8 cellular contexts compared by ENCODE assay signal in the genomic region with DNA sequence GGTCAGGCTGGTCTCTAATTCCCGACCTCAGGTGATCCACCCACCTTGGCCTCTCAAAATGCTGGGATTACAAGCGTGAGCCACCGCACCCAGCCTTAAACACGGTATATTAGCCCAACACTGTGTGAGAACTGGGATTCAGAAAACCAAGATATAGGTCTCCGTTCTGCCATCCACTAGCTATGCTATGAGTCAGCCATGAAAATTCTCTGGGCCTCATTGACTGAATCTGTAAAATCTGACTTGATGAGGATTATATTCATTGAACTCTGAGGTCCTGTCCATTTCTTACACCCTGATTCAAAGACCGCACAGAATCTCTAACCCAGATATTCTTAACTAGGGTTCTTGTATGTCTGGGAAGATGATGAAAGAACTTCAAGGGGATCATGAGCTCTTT. TPM values are rescaled to one million over a fixed set of nuclear protein-coding genes. Genes with fewer than 3 reads are reported as not detected.
A peak's percentile ranks its signal among the peaks of the same experiment; 100 is the strongest.
DNase-seq lines count a peak whose midpoint lies in the region; TF ChIP-seq lines count a peak whose summit lies in the region.
"Not testable (repeated sequence)": the region's sequence is repeated elsewhere in the genome, so short reads cannot be mapped to it uniquely, and the experiment has no call there.

No MANE protein-coding gene starts in this region.

- H3K27ac ChIP-seq in AG04450 (ENCODE audit: low read depth, low read length) (peak overlapping the region; percentile 65), hepatocyte (peak overlapping the region; percentile 29), smooth muscle cell (ENCODE audit: low read depth) (peak overlapping the region; percentile 95)

- POLR2A ChIA-PET in AG04450 (lab: Yijun Ruan, JAX), result not testable (repeated sequence)
- POLR2A ChIA-PET in activated CD4-positive, alpha-beta memory T cell treated with anti-CD3 and anti-CD28 coated beads for 36 hours (lab: Charles Lee), result interaction anchor here (0.9 to 1.6 kb wide), 5 partner anchors 8 to 48 kb away, joined by 3 to 4 read pairs (median 3); a partner anchor contains a TSS

- not testable (repeated sequence) for H3K36me3 ChIP-seq in hepatocyte (replicated peaks; ENCODE audit: insufficient read depth, low read depth); smooth muscle cell (ENCODE audit: low read depth)

- intact Hi-C loops in activated CD4-positive, alpha-beta memory T cell treated with anti-CD3 and anti-CD28 coated beads for 36 hours (cut with micrococcal nuclease), result not testable (repeated sequence)

- H3K27me3 Mint-ChIP-seq in activated CD4-positive, alpha-beta memory T cell treated with anti-CD3 and anti-CD28 coated beads for 36 hours, result not testable (repeated sequence)

- not testable (repeated sequence) for H3K9ac ChIP-seq in smooth muscle cell (ENCODE audit: low read depth)

- H3K27ac Mint-ChIP-seq in activated CD4-positive, alpha-beta memory T cell treated with anti-CD3 and anti-CD28 coated beads for 36 hours, result peak overlapping the region; percentile 34

- H3K4me1 ChIP-seq in hepatocyte (ENCODE audit: insufficient read depth), result peaks cover 27% of the 10 kb centered on the region
- not testable (repeated sequence) for H3K4me1 ChIP-seq in smooth muscle cell (ENCODE audit: low read depth)

- not testable (repeated sequence) for H4K20me1 ChIP-seq in hepatocyte (ENCODE audit: insufficient read depth, poor library complexity, severe bottlenecking); smooth muscle cell (ENCODE audit: low read depth)

- CTCF ChIA-PET in AG04450 (lab: Charles Lee), result interaction anchor here (0.7 to 0.9 kb wide), 2 partner anchors 14 to 121 kb away, joined by 4 to 5 read pairs; no protein-coding TSS in a partner anchor
- CTCF ChIA-PET in activated CD4-positive, alpha-beta memory T cell treated with anti-CD3 and anti-CD28 coated beads for 36 hours (lab: Charles Lee), result interaction anchor here (0.8 to 1.3 kb wide), 3 partner anchors 21 to 122 kb away, joined by 3 to 7 read pairs (median 3); no protein-coding TSS in a partner anchor

- peaks cover 15% of the 10 kb centered on the region for H3K79me2 ChIP-seq in hepatocyte
- H3K79me2 ChIP-seq in smooth muscle cell (ENCODE audit: low read depth), result not testable (repeated sequence)

- H3F3A ChIP-seq in smooth muscle cell (ENCODE audit: low read depth), result peaks cover 15% of the 10 kb centered on the region

- H3K4me1 Mint-ChIP-seq in activated CD4-positive, alpha-beta memory T cell treated with anti-CD3 and anti-CD28 coated beads for 36 hours (ENCODE audit: low read depth), result peaks cover 66% of the 10 kb centered on the region

- H3K4me3 Mint-ChIP-seq in activated CD4-positive, alpha-beta memory T cell treated with anti-CD3 and anti-CD28 coated beads for 36 hours, result not testable (repeated sequence)

- not testable (repeated sequence) for H3K9me2 ChIP-seq in hepatocyte (replicated peaks; ENCODE audit: insufficient read depth)

- not testable (repeated sequence) for DNase-seq in AG04450 (ENCODE audit: low read depth, low spot score); activated CD4-positive, alpha-beta memory T cell treated with anti-CD3 and anti-CD28 coated beads for 36 hours; hepatocyte (ENCODE audit: low spot score); smooth muscle cell (lab: John Stamatoyannopoulos, UW; ENCODE audit: unreplicated experiment)
- DNase-seq in EL (peak; percentile 63), NCI-H226 (peak; percentile 41), amniotic stem cell (lab: John Stamatoyannopoulos, UW) (peak; percentile 16), choroid plexus epithelial cell (ENCODE audit: low read depth) (peak; percentile 46)

- TF ChIP-seq CTCF in AG04450 (IDR thresholded peaks at IDR 0.05; ENCODE audit: low read depth, low read length); choroid plexus epithelial cell (conservative IDR thresholded peaks at IDR 0.05; ENCODE audit: low read depth, low read length); hepatocyte (IDR thresholded peaks at IDR 0.05; ENCODE audit: poor library complexity); smooth muscle cell (IDR thresholded peaks at IDR 0.05; ENCODE audit: borderline replicate concordance, insufficient read depth, poor library complexity, severe bottlenecking): not testable (repeated sequence)

- 85% methylated on average over 6 of the region's 6 CpGs for WGBS in hepatocyte (ENCODE audit: low lambda C conversion rate, missing lambda C conversion rate)
- WGBS in smooth muscle cell (ENCODE audit: low lambda C conversion rate), result 31% methylated on average over 6 of the region's 6 CpGs

- H3K36me3 Mint-ChIP-seq in activated CD4-positive, alpha-beta memory T cell treated with anti-CD3 and anti-CD28 coated beads for 36 hours, result peaks cover 41% of the 10 kb centered on the region

- H3K9me3 Mint-ChIP-seq in activated CD4-positive, alpha-beta memory T cell treated with anti-CD3 and anti-CD28 coated beads for 36 hours, result not testable (repeated sequence)

- H2AFZ ChIP-seq in hepatocyte; smooth muscle cell (ENCODE audit: low read depth): not testable (repeated sequence)

- H3K9me3 ChIP-seq in AG04450 (ENCODE audit: control insufficient read depth, insufficient read depth, low read length); hepatocyte (ENCODE audit: low read depth); smooth muscle cell (replicated peaks; ENCODE audit: low read depth): not testable (repeated sequence)

- not testable (repeated sequence) for H3K4me2 ChIP-seq in hepatocyte
- peak overlapping the region; percentile 72 for H3K4me2 ChIP-seq in smooth muscle cell

- not testable (repeated sequence) for H3K27me3 ChIP-seq in AG04450 (ENCODE audit: control insufficient read depth, insufficient read depth, low read length); hepatocyte; smooth muscle cell (ENCODE audit: low read depth)

- not testable (repeated sequence) for H3K4me3 ChIP-seq in AG04450 (ENCODE audit: low read depth, low read length); choroid plexus epithelial cell (ENCODE audit: low read depth, low read length); hepatocyte; smooth muscle cell

RNA-seq across cellular contexts. Expression of a gene that starts 37.4 kb away (rescaled TPM):
- polyA plus RNA-seq in AG04450 (2011; rRNA removed) (15.5 and 19.0 TPM in 2 replicates), hepatocyte (48.3 and 52.6 TPM in 2 replicates), smooth muscle cell (8.5 and 18.9 TPM in 2 replicates)
- polyA minus RNA-seq in AG04450 (2011; rRNA and poly(A)+ RNA removed), result 21.0 and 22.3 TPM in 2 replicates
- total RNA-seq in activated CD4-positive, alpha-beta memory T cell treated with anti-CD3 and anti-CD28 coated beads for 36 hours, result 10 to 100 TPM; 90.2 to 95.3 TPM
- total RNA-seq in hepatocyte (49.2 and 59.4 TPM in 2 replicates), smooth muscle cell (11.0 and 13.1 TPM in 2 replicates)

RNA-seq across cellular contexts. Expression of a gene that starts 47.9 kb away (rescaled TPM):
- polyA plus RNA-seq in AG04450 (2011; rRNA removed) (195 and 238 TPM in 2 replicates), hepatocyte (147 and 172 TPM in 2 replicates), smooth muscle cell (102 and 107 TPM in 2 replicates)
- 224 and 265 TPM in 2 replicates for polyA minus RNA-seq in AG04450 (2011; rRNA and poly(A)+ RNA removed)
- total RNA-seq in activated CD4-positive, alpha-beta memory T cell treated with anti-CD3 and anti-CD28 coated beads for 36 hours, result 100 to 1,000 TPM; 276 to 279 TPM
- total RNA-seq in hepatocyte (113 and 120 TPM in 2 replicates), smooth muscle cell (92.5 and 122 TPM in 2 replicates)

Comparison
In these comparisons a context has a peak if more than half of its experiments do, and no peak if none do; other contexts are left out.
1. H3K27ac ChIP-seq: peak in every context shown above with its lines; median percentile 95 in smooth muscle cell; 65 in AG04450; 29 in hepatocyte.